In the genomic region with DNA sequence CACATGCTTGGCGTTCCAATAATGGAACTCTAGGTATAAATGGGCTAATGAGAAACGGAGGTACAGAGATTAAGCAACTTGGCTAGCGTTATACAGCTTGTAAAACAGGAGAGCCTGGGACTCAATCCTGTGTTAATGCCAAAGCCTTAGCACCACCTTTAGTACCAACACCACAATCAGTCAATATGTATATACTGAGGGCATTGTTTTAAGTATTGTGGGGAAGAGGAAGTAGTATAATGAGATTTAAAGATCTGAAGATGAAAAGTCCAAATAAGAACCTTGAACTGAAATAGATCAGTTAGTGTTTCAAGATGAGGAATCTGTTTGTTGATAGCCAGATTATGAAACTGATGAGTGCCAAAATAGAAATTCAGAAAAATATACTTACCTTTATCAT, we compare ENCODE assay signal across 24 cellular contexts. TPM values are rescaled to one million over a fixed set of nuclear protein-coding genes. Genes with fewer than 3 reads are reported as not detected.
"Had no signal": no experiment of that assay in that cellular context is flagged by ENCODE, and none has a peak within 500 bp of the region (broad histone marks: within the 10 kb centered on the region; RNA-seq: fewer than 3 reads in every experiment).

No MANE protein-coding gene starts in this region.

- H3K4me1 ChIP-seq: colonic mucosa had no signal

- ATAC-seq: activated CD4-positive, alpha-beta T cell treated with anti-CD3 and anti-CD28 coated beads for 36 hours; activated T-cell treated with anti-CD3 and anti-CD28 coated beads, Interleukin-2, amount 50 U/mL, for 72 hours had no signal

- H3K9me3 Mint-ChIP-seq: activated CD4-positive, alpha-beta memory T cell treated with anti-CD3 and anti-CD28 coated beads, Interleukin-2, amount 10 ng/mL, durations not matched to agents 7 days and 5 days; activated naive CD8-positive, alpha-beta T cell treated with anti-CD3 and anti-CD28 coated beads, Interleukin-2, amount 10 ng/mL, durations not matched to agents 7 days and 5 days; activated T-cell treated with anti-CD3 and anti-CD28 coated beads, Interleukin-2, amount 50 U/mL, for 72 hours; T-helper 1 cell treated with Interleukin-12 subunit alpha and Interleukin-12 subunit beta and Interleukin-4 antibody, amounts not matched to agents 30 μg/mL and 1 μg/mL, for 36 hours had no signal

- H3K27ac Mint-ChIP-seq: activated CD4-positive, alpha-beta memory T cell treated with anti-CD3 and anti-CD28 coated beads, Interleukin-2, amount 10 ng/mL, durations not matched to agents 7 days and 5 days; activated CD4-positive, alpha-beta T cell treated with anti-CD3 and anti-CD28 coated beads for 36 hours; activated naive CD8-positive, alpha-beta T cell treated with anti-CD3 and anti-CD28 coated beads, Interleukin-2, amount 10 ng/mL, durations not matched to agents 7 days and 5 days; activated T-cell treated with anti-CD3 and anti-CD28 coated beads, Interleukin-2, amount 50 U/mL, for 72 hours; T-helper 1 cell treated with Interleukin-12 subunit alpha and Interleukin-12 subunit beta and Interleukin-4 antibody, amounts not matched to agents 30 μg/mL and 1 μg/mL, for 36 hours had no signal

- DNase-seq: activated CD4-positive, alpha-beta memory T cell treated with anti-CD3 and anti-CD28 coated beads, Interleukin-2, amount 10 ng/mL, durations not matched to agents 7 days and 5 days; activated CD4-positive, alpha-beta T cell treated with anti-CD3 and anti-CD28 coated beads for 36 hours; activated CD4-positive, alpha-beta T cell treated with anti-CD3 and anti-CD28 coated beads, Interleukin-2, amount 50 U/mL, for 1 hour; activated naive CD4-positive, alpha-beta T cell treated with anti-CD3 and anti-CD28 coated beads, Interleukin-2, amount 50 U/mL, for 16 hours; activated naive CD8-positive, alpha-beta T cell treated with anti-CD3 and anti-CD28 coated beads, Interleukin-2, amount 10 ng/mL, durations not matched to agents 7 days and 5 days; activated T-cell treated with anti-CD3 and anti-CD28 coated beads, Interleukin-2, amount 50 U/mL, for 72 hours; adrenal gland; anterior cingulate cortex; cerebellar nuclear complex; colonic mucosa; MM.1S; NCI-H1092; NCI-H1417; NCI-H1694; NCI-H2029; NCI-H2107; NCI-H345; NCI-H510A; NCI-H526 treated with DMSO at 0.1 percent for 48 hours; PC-9; SHP77 treated with DMSO at 0.1 percent for 48 hours; WERI-Rb-1 had no signal

- H3K36me3 ChIP-seq: adrenal gland, colonic mucosa had no signal

- H3K27me3 Mint-ChIP-seq: activated CD4-positive, alpha-beta memory T cell treated with anti-CD3 and anti-CD28 coated beads, Interleukin-2, amount 10 ng/mL, durations not matched to agents 7 days and 5 days; activated CD4-positive, alpha-beta T cell treated with anti-CD3 and anti-CD28 coated beads for 36 hours; activated naive CD8-positive, alpha-beta T cell treated with anti-CD3 and anti-CD28 coated beads, Interleukin-2, amount 10 ng/mL, durations not matched to agents 7 days and 5 days had no signal

- H3K4me3 Mint-ChIP-seq: activated CD4-positive, alpha-beta memory T cell treated with anti-CD3 and anti-CD28 coated beads, Interleukin-2, amount 10 ng/mL, durations not matched to agents 7 days and 5 days; activated CD4-positive, alpha-beta T cell treated with anti-CD3 and anti-CD28 coated beads for 36 hours; activated naive CD8-positive, alpha-beta T cell treated with anti-CD3 and anti-CD28 coated beads, Interleukin-2, amount 10 ng/mL, durations not matched to agents 7 days and 5 days; activated T-cell treated with anti-CD3 and anti-CD28 coated beads, Interleukin-2, amount 50 U/mL, for 72 hours; T-helper 1 cell treated with Interleukin-12 subunit alpha and Interleukin-12 subunit beta and Interleukin-4 antibody, amounts not matched to agents 30 μg/mL and 1 μg/mL, for 36 hours had no signal

- H3K9me3 ChIP-seq: adrenal gland, colonic mucosa had no signal

- H3K4me3 ChIP-seq: adrenal gland, colonic mucosa, PC-9 had no signal

RNA-seq across cellular contexts. Expression of gene RFTN2, which starts 37.9 kb away (rescaled TPM):
- total RNA-seq: activated CD4-positive, alpha-beta memory T cell treated with anti-CD3 and anti-CD28 coated beads, Interleukin-2, amount 10 ng/mL, durations not matched to agents 7 days and 5 days; activated CD4-positive, alpha-beta T cell treated with anti-CD3 and anti-CD28 coated beads for 36 hours; activated CD8-positive, alpha-beta memory T cell treated with anti-CD3 and anti-CD28 coated beads for 36 hours; activated T-cell treated with anti-CD3 and anti-CD28 coated beads, Interleukin-2, amount 50 U/mL, for 72 hours; PC-9 had no signal
